Comparison of ENCODE assay signal across 1 cellular context in genomic region chr2:42906557-42907380, GRCh38.
A peak's percentile ranks its signal among the peaks of the same experiment; 100 is the strongest.
TF ChIP-seq lines count a peak whose summit lies in the region.

No MANE protein-coding gene starts in this region.

TF ChIP-seq in K562, 482 proteins besides CTCF, POLR2A, EP300 and RAD21 (continued from another document and continues in another):
- TF ChIP-seq ZNF395 (CRISPR knock-in tag; IDR thresholded peaks at IDR 0.05), result peak; percentile 74; the same call in 1 of the 2 replicates
- 0 out of 2 replicates have a peak, but pooled peaks have one; percentile 21 for TF ChIP-seq POLR2G (IDR thresholded peaks at IDR 0.05; ENCODE audit: low read depth, low read length)
- TF ChIP-seq, protein P1, sequence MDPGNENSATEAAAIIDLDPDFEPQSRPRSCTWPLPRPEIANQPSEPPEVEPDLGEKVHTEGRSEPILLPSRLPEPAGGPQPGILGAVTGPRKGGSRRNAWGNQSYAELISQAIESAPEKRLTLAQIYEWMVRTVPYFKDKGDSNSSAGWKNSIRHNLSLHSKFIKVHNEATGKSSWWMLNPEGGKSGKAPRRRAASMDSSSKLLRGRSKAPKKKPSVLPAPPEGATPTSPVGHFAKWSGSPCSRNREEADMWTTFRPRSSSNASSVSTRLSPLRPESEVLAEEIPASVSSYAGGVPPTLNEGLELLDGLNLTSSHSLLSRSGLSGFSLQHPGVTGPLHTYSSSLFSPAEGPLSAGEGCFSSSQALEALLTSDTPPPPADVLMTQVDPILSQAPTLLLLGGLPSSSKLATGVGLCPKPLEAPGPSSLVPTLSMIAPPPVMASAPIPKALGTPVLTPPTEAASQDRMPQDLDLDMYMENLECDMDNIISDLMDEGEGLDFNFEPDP (CRISPR knock-in tag; IDR thresholded peaks at IDR 0.05), result no peak
- no peak for TF ChIP-seq HDAC3 (IDR thresholded peaks at IDR 0.05; ENCODE audit: borderline replicate concordance, partially characterized antibody)
- TF ChIP-seq ZNF41 (CRISPR knock-in tag; conservative IDR thresholded peaks at IDR 0.05), result no peak
- TF ChIP-seq RB1 (IDR thresholded peaks at IDR 0.05; ENCODE audit: low read depth), result no peak
- no peak for TF ChIP-seq TCFL5 (CRISPR knock-in tag; conservative IDR thresholded peaks at IDR 0.05)
- TF ChIP-seq HDAC2 (IDR thresholded peaks at IDR 0.05), result no peak
- no peak for TF ChIP-seq NFXL1 (CRISPR knock-in tag; IDR thresholded peaks at IDR 0.05)
- TF ChIP-seq HDAC8 (tag; IDR thresholded peaks at IDR 0.05), result 0 out of 2 replicates have a peak, but pooled peaks have one; percentile 24
- TF ChIP-seq SMC3 (conservative IDR thresholded peaks at IDR 0.05; ENCODE audit: insufficient read depth, low read depth, low read length), result no peak
- TF ChIP-seq SAFB (IDR thresholded peaks at IDR 0.05; ENCODE audit: borderline replicate concordance, low read depth, low read length), result no peak
- TF ChIP-seq NBN (IDR thresholded peaks at IDR 0.05; ENCODE audit: low read depth), result no peak
- peak; percentile 31; the same call in 1 of the 2 replicates for TF ChIP-seq SP1 (CRISPR knock-in tag; IDR thresholded peaks at IDR 0.05)
- TF ChIP-seq ZNF23 (CRISPR knock-in tag; IDR thresholded peaks at IDR 0.05), result no peak
- no peak for TF ChIP-seq POLR3G (IDR thresholded peaks at IDR 0.05; ENCODE audit: extremely low read depth, insufficient read length, insufficient replicate concordance)
- TF ChIP-seq, protein P2, sequence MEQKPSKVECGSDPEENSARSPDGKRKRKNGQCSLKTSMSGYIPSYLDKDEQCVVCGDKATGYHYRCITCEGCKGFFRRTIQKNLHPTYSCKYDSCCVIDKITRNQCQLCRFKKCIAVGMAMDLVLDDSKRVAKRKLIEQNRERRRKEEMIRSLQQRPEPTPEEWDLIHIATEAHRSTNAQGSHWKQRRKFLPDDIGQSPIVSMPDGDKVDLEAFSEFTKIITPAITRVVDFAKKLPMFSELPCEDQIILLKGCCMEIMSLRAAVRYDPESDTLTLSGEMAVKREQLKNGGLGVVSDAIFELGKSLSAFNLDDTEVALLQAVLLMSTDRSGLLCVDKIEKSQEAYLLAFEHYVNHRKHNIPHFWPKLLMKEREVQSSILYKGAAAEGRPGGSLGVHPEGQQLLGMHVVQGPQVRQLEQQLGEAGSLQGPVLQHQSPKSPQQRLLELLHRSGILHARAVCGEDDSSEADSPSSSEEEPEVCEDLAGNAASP (IDR thresholded peaks at IDR 0.05), result no peak
- peak; percentile 37; the same call in 1 of the 2 replicates for TF ChIP-seq CXXC5 (CRISPR knock-in tag; IDR thresholded peaks at IDR 0.05)
- TF ChIP-seq EGR1 (conservative IDR thresholded peaks at IDR 0.05), result peak; percentile 10; the same call in 1 of the 2 replicates
- TF ChIP-seq, protein P3, sequence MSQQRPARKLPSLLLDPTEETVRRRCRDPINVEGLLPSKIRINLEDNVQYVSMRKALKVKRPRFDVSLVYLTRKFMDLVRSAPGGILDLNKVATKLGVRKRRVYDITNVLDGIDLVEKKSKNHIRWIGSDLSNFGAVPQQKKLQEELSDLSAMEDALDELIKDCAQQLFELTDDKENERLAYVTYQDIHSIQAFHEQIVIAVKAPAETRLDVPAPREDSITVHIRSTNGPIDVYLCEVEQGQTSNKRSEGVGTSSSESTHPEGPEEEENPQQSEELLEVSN (IDR thresholded peaks at IDR 0.05; ENCODE audit: borderline replicate concordance in 1 of 2, extremely low read depth in 1 of 2, insufficient read depth in 1 of 2, insufficient read length in 1 of 2, low read depth in 1 of 2, low read length in 1 of 2, poor library complexity in 1 of 2, severe bottlenecking in 1 of 2), result peak; percentile 32 to 65
- no peak for TF ChIP-seq HOXB6 (CRISPR knock-in tag; IDR thresholded peaks at IDR 0.05; ENCODE audit: borderline replicate concordance)
- TF ChIP-seq PURB (CRISPR knock-in tag; IDR thresholded peaks at IDR 0.05; ENCODE audit: low read depth), result no peak
- TF ChIP-seq SREBF2 (CRISPR knock-in tag; IDR thresholded peaks at IDR 0.05), result no peak
- TF ChIP-seq ZNF140 (CRISPR knock-in tag; IDR thresholded peaks at IDR 0.05), result no peak
- TF ChIP-seq, protein P4, sequence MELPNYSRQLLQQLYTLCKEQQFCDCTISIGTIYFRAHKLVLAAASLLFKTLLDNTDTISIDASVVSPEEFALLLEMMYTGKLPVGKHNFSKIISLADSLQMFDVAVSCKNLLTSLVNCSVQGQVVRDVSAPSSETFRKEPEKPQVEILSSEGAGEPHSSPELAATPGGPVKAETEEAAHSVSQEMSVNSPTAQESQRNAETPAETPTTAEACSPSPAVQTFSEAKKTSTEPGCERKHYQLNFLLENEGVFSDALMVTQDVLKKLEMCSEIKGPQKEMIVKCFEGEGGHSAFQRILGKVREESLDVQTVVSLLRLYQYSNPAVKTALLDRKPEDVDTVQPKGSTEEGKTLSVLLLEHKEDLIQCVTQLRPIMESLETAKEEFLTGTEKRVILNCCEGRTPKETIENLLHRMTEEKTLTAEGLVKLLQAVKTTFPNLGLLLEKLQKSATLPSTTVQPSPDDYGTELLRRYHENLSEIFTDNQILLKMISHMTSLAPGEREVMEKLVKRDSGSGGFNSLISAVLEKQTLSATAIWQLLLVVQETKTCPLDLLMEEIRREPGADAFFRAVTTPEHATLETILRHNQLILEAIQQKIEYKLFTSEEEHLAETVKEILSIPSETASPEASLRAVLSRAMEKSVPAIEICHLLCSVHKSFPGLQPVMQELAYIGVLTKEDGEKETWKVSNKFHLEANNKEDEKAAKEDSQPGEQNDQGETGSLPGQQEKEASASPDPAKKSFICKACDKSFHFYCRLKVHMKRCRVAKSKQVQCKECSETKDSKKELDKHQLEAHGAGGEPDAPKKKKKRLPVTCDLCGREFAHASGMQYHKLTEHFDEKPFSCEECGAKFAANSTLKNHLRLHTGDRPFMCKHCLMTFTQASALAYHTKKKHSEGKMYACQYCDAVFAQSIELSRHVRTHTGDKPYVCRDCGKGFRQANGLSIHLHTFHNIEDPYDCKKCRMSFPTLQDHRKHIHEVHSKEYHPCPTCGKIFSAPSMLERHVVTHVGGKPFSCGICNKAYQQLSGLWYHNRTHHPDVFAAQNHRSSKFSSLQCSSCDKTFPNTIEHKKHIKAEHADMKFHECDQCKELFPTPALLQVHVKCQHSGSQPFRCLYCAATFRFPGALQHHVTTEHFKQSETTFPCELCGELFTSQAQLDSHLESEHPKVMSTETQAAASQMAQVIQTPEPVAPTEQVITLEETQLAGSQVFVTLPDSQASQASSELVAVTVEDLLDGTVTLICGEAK (IDR thresholded peaks at IDR 0.05), result no peak
- TF ChIP-seq, protein P4 (CRISPR knock-in tag; IDR thresholded peaks at IDR 0.05), result no peak
- no peak for TF ChIP-seq MCM2 (IDR thresholded peaks at IDR 0.05; ENCODE audit: low read depth)
- no peak for TF ChIP-seq RAD51 (IDR thresholded peaks at IDR 0.05; ENCODE audit: borderline replicate concordance, low read depth)
- TF ChIP-seq, protein P5, sequence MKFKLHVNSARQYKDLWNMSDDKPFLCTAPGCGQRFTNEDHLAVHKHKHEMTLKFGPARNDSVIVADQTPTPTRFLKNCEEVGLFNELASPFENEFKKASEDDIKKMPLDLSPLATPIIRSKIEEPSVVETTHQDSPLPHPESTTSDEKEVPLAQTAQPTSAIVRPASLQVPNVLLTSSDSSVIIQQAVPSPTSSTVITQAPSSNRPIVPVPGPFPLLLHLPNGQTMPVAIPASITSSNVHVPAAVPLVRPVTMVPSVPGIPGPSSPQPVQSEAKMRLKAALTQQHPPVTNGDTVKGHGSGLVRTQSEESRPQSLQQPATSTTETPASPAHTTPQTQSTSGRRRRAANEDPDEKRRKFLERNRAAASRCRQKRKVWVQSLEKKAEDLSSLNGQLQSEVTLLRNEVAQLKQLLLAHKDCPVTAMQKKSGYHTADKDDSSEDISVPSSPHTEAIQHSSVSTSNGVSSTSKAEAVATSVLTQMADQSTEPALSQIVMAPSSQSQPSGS (CRISPR knock-in tag; IDR thresholded peaks at IDR 0.05), result no peak
- 0 out of 2 replicates have a peak, but pooled peaks have one; percentile 31 for TF ChIP-seq TFAP4 (CRISPR knock-in tag; IDR thresholded peaks at IDR 0.05; ENCODE audit: borderline replicate concordance)
- TF ChIP-seq GTF2E2 (tag; IDR thresholded peaks at IDR 0.05), result no peak
- TF ChIP-seq ZBTB8A (IDR thresholded peaks at IDR 0.05; ENCODE audit: partially characterized antibody), result no peak
- no peak for TF ChIP-seq NRF1 (conservative IDR thresholded peaks at IDR 0.05 in 1 of 2, IDR thresholded peaks at IDR 0.05 in 1 of 2)
- peak in 1 of 2 experiments; percentile 75; a peak in 1 of 4 replicates for TF ChIP-seq SRF (CRISPR knock-in tag; IDR thresholded peaks at IDR 0.05)
- no peak for TF ChIP-seq PRPF4 (IDR thresholded peaks at IDR 0.05; ENCODE audit: insufficient read depth, low read depth, low read length, poor library complexity, severe bottlenecking)
- TF ChIP-seq NELFE (IDR thresholded peaks at IDR 0.05; ENCODE audit: insufficient read depth, insufficient read length), result no peak
- peak; percentile 28; the same call in 1 of the 2 replicates for TF ChIP-seq DPF2 (IDR thresholded peaks at IDR 0.05)
- peak; percentile 53; the same call in 1 of the 2 replicates for TF ChIP-seq DMBX1 (CRISPR knock-in tag; IDR thresholded peaks at IDR 0.05; ENCODE audit: borderline replicate concordance)
- no peak for TF ChIP-seq IRF2 (CRISPR knock-in tag; IDR thresholded peaks at IDR 0.05)
- 0 out of 2 replicates have a peak, but pooled peaks have one; percentile 23 for TF ChIP-seq RBFOX2 (IDR thresholded peaks at IDR 0.05; ENCODE audit: low read depth, low read length)
- TF ChIP-seq RFX7 (CRISPR knock-in tag; IDR thresholded peaks at IDR 0.05), result no peak
- no peak for TF ChIP-seq ZNF24 (IDR thresholded peaks at IDR 0.05)
- TF ChIP-seq CBFA2T3 (IDR thresholded peaks at IDR 0.05), result peak; percentile 56
- TF ChIP-seq ZNF212 (CRISPR knock-in tag; IDR thresholded peaks at IDR 0.05), result no peak
- peak; percentile 48; the same call in 1 of the 2 replicates for TF ChIP-seq RNF2 (IDR thresholded peaks at IDR 0.05)
- TF ChIP-seq, protein P6, sequence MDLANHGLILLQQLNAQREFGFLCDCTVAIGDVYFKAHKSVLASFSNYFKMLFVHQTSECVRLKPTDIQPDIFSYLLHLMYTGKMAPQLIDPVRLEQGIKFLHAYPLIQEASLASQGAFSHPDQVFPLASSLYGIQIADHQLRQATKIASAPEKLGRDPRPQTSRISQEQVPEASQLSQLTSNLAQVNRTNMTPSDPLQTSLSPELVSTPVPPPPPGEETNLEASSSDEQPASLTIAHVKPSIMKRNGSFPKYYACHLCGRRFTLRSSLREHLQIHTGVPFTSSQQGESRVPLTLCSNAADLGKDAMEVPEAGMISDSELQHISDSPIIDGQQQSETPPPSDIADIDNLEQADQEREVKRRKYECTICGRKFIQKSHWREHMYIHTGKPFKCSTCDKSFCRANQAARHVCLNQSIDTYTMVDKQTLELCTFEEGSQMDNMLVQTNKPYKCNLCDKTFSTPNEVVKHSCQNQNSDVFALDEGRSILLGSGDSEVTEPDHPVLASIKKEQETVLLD (IDR thresholded peaks at IDR 0.05), result no peak
- no peak for TF ChIP-seq RBBP5 (IDR thresholded peaks at IDR 0.05; ENCODE audit: borderline replicate concordance, insufficient read depth, low read length, poor library complexity, severe bottlenecking)
- 0 out of 2 replicates have a peak, but pooled peaks have one; percentile 13 for TF ChIP-seq MTA2 (IDR thresholded peaks at IDR 0.05; ENCODE audit: low read depth)
- 0 out of 2 replicates have a peak, but pooled peaks have one; percentile 19 for TF ChIP-seq CBFA2T2 (conservative IDR thresholded peaks at IDR 0.05)
- no peak for TF ChIP-seq MYBL2 (IDR thresholded peaks at IDR 0.05; ENCODE audit: low read depth)
- no peak for TF ChIP-seq MYBL2 (CRISPR knock-in tag; IDR thresholded peaks at IDR 0.05; ENCODE audit: borderline replicate concordance)
